1 cellular context compared by ENCODE assay signal in genomic region chrX:119004920-119005524, GRCh38.
TF ChIP-seq lines count a peak whose summit lies in the region.

No MANE protein-coding gene starts in this region.

TF ChIP-seq in K562, 482 proteins besides CTCF, POLR2A, EP300 and RAD21 (continued from another document):
- TF ChIP-seq UBTF (IDR thresholded peaks at IDR 0.05; ENCODE audit: borderline replicate concordance in 1 of 2, low read depth in 2 of 2, low read length in 2 of 2): no peak
- peak; percentile 29; the same call in 1 of the 2 replicates for TF ChIP-seq TFAP4 (CRISPR knock-in tag; IDR thresholded peaks at IDR 0.05; ENCODE audit: borderline replicate concordance)
- TF ChIP-seq SMC3 (conservative IDR thresholded peaks at IDR 0.05; ENCODE audit: insufficient read depth, low read depth, low read length): peak; percentile 65
